Comparison of ENCODE assay signal across 8 cellular contexts in genomic region chr6:26197736-26198625, GRCh38.
DNase-seq lines count a peak whose midpoint lies in the region; ATAC-seq and TF ChIP-seq lines count a peak whose summit lies in the region.

No MANE protein-coding gene starts in this region.

- H3K9me3 Mint-ChIP-seq in WTC11 = no peaks in the 10 kb centered on the region
- H3K9me3 Mint-ChIP-seq in osteocyte (ENCODE audit: unreplicated experiment) = no peaks in the 10 kb centered on the region

- POLR2A ChIA-PET in WTC11 (lab: Charles Lee) = interaction anchor here (0.6 to 7.9 kb wide), 43 partner anchors 7 to 1695 kb away, joined by 3 to 471 read pairs (median 25); a partner anchor contains a TSS

- H3K36me3 ChIP-seq in MG63 (peaks cover 8% of the 10 kb centered on the region; the same call in 1 of the 2 replicates), esophagus muscularis mucosa (no peaks in the 10 kb centered on the region)

- H3K36me3 Mint-ChIP-seq in WTC11 (peaks cover 14% of the 10 kb centered on the region), osteocyte (ENCODE audit: unreplicated experiment) (no peaks in the 10 kb centered on the region)

- 8% methylated on average over 23 of the region's 23 CpGs for WGBS in esophagus muscularis mucosa

- peak overlapping the region; percentile 88 to 95 (median 94) for H3K27ac ChIP-seq in esophagus muscularis mucosa (replicated peaks in 1 of 4)

- no peak for TF ChIP-seq EP300 in esophagus muscularis mucosa (IDR thresholded peaks at IDR 0.05)

- peak overlapping the region; percentile 100 for H3K27ac Mint-ChIP-seq in WTC11
- H3K27ac Mint-ChIP-seq in osteocyte (ENCODE audit: unreplicated experiment) = peak overlapping the region; percentile 99

- no peak for TF ChIP-seq CTCF in WTC11 (IDR thresholded peaks at IDR 0.05)
- no peak for TF ChIP-seq CTCF in esophagus muscularis mucosa (IDR thresholded peaks at IDR 0.05)
- no peak for TF ChIP-seq CTCF in osteocyte (IDR thresholded peaks at IDR 0.05)

- DNase-seq in GDM1 (lab: John Stamatoyannopoulos, UW) = peak; percentile 18
- DNase-seq in MG63 = peak; percentile 47
- no peak for DNase-seq in WTC11 (ENCODE audit: low spot score)
- no peak for DNase-seq in esophagus muscularis mucosa (ENCODE audit: extremely low spot score)
- DNase-seq in osteocyte (ENCODE audit: extremely low spot score, unreplicated experiment) = no peak

- peak overlapping the region; percentile 99 for H3K4me3 Mint-ChIP-seq in WTC11
- H3K4me3 Mint-ChIP-seq in osteocyte (ENCODE audit: unreplicated experiment) = peak overlapping the region; percentile 81

- CTCF ChIA-PET in WTC11 (lab: Charles Lee) = interaction anchor here (0.6 to 3.2 kb wide), 5 partner anchors 9 to 72 kb away, joined by 3 to 14 read pairs (median 3); a partner anchor contains a TSS

- H3K4me1 Mint-ChIP-seq in WTC11 (peaks cover 40% of the 10 kb centered on the region), osteocyte (ENCODE audit: unreplicated experiment) (peaks cover 50% of the 10 kb centered on the region)

- intact Hi-C loops in esophagus muscularis mucosa (cut with DNase I) = no loop called here

- no peaks in the 10 kb centered on the region for H3K9me3 ChIP-seq in MG63
- H3K9me3 ChIP-seq in esophagus muscularis mucosa = no peaks in the 10 kb centered on the region

- H3K27me3 ChIP-seq in MG63 (no peaks in the 10 kb centered on the region), esophagus muscularis mucosa (peaks cover 0 to 18% (median 0%) of the 10 kb centered on the region in 4 donors)

- H3K27me3 Mint-ChIP-seq in WTC11 (ENCODE audit: low read depth) (no peaks in the 10 kb centered on the region), osteocyte (ENCODE audit: unreplicated experiment) (no peaks in the 10 kb centered on the region)

- peak overlapping the region; percentile 72 for H3K4me3 ChIP-seq in MG63
- peak overlapping the region; percentile 62 to 67 (median 64) for H3K4me3 ChIP-seq in esophagus muscularis mucosa

- H3K4me1 ChIP-seq in esophagus muscularis mucosa = peaks cover 12 to 49% (median 38%) of the 10 kb centered on the region in 4 donors

- TF ChIP-seq POLR2A in esophagus muscularis mucosa (IDR thresholded peaks at IDR 0.05; ENCODE audit: low read depth) = no peak

- ATAC-seq in WTC11 (no peak), HG03565 (IDR thresholded peaks at IDR 0.05; ENCODE audit: unreplicated experiment) (no peak), GM18858 (IDR thresholded peaks at IDR 0.05; ENCODE audit: unreplicated experiment) (no peak), HG03571 (IDR thresholded peaks at IDR 0.05; ENCODE audit: unreplicated experiment) (no peak)

TF ChIP-seq in WTC11, 78 proteins besides CTCF, POLR2A, EP300 and RAD21 (continues in another document):
- TF ChIP-seq ATF1 (CRISPR knock-in tag; IDR thresholded peaks at IDR 0.05) (no peak), ZNF425 (CRISPR knock-in tag; conservative IDR thresholded peaks at IDR 0.05) (peak; percentile 88), ZNF671 (CRISPR knock-in tag; IDR thresholded peaks at IDR 0.05) (peak; percentile 79), AFF4 (CRISPR knock-in tag; IDR thresholded peaks at IDR 0.05; ENCODE audit: borderline replicate concordance) (no peak), ZNF512 (CRISPR knock-in tag; IDR thresholded peaks at IDR 0.05; ENCODE audit: borderline replicate concordance) (no peak), CDX4 (CRISPR knock-in tag; IDR thresholded peaks at IDR 0.05; ENCODE audit: borderline replicate concordance) (peak; percentile 55), NFATC4 (CRISPR knock-in tag; IDR thresholded peaks at IDR 0.05) (peak; percentile 93), HMGA2 (CRISPR knock-in tag; IDR thresholded peaks at IDR 0.05) (no peak), CREM (CRISPR knock-in tag; IDR thresholded peaks at IDR 0.05) (no peak), CREB1 (CRISPR knock-in tag; IDR thresholded peaks at IDR 0.05) (no peak), ERG (CRISPR knock-in tag; IDR thresholded peaks at IDR 0.05) (0 out of 2 replicates have a peak, but pooled peaks have one; percentile 83)

Comparison
In these comparisons a context has a peak if more than half of its experiments do, and no peak if none do; other contexts are left out.
1. DNase-seq: peak in GDM1 (single experiment) and MG63 (single experiment); none in WTC11 (single experiment), esophagus muscularis mucosa (single experiment) and osteocyte (single experiment).